Comparison of ENCODE assay signal across 16 cellular contexts in genomic region chr11:70816156-70816678, GRCh38.
A peak's percentile ranks its signal among the peaks of the same experiment; 100 is the strongest.
DNase-seq lines count a peak whose midpoint lies in the region; TF ChIP-seq lines count a peak whose summit lies in the region.
"Had no signal": no experiment of that assay in that cellular context is flagged by ENCODE, and none has a peak within 500 bp of the region (broad histone marks: within the 10 kb centered on the region; RNA-seq: fewer than 3 reads in every experiment).

No MANE protein-coding gene starts in this region.

- H3K27me3 ChIP-seq in breast epithelium = no peaks in the 10 kb centered on the region
- H3K27me3 ChIP-seq in esophagus squamous epithelium = no peaks in the 10 kb centered on the region

- TF ChIP-seq CTCF in breast epithelium (IDR thresholded peaks at IDR 0.05) (no peak), esophagus squamous epithelium (IDR thresholded peaks at IDR 0.05) (no peak)

- intact Hi-C loops in breast epithelium (cut with DNase I; ENCODE audit: low total_unique reads) (no loop called here), esophagus squamous epithelium (cut with DNase I) (no loop called here)

- no peaks in the 10 kb centered on the region for H3K36me3 ChIP-seq in breast epithelium
- no peaks in the 10 kb centered on the region for H3K36me3 ChIP-seq in esophagus squamous epithelium

- peak; percentile 9 for DNase-seq in NCI-H2227 (lab: John Stamatoyannopoulos, UW; ENCODE audit: unreplicated experiment)
- no peak for DNase-seq in NCI-H2227 treated with DMSO at 0.1 percent for 48 hours (lab: John Stamatoyannopoulos, UW)
- DNase-seq in T47D (ENCODE audit: low read depth in 1 of 2, low spot score in 1 of 2) = peak; percentile 41 to 50
- DNase-seq in breast epithelium (ENCODE audit: low spot score in 2 of 2) = no peak
- peak; percentile 13 for DNase-seq in NCI-H510A (lab: John Stamatoyannopoulos, UW)
- peak; percentile 3 for DNase-seq in left kidney (ENCODE audit: low read depth, low spot score)
- no peak for DNase-seq in esophagus squamous epithelium (lab: John Stamatoyannopoulos, UW)
- DNase-seq in KBM-7 = no peak
- DNase-seq: 8988T; C1 segment of cervical spinal cord; CD4-positive, CD25-positive, alpha-beta regulatory T cell; COR-L47; H7; HFFc6; IMR-90 had no signal

- H3K9me3 ChIP-seq in breast epithelium = no peaks in the 10 kb centered on the region
- no peaks in the 10 kb centered on the region for H3K9me3 ChIP-seq in esophagus squamous epithelium

- 74 to 77% methylated on average over 6 to 8 of the region's 10 CpGs for WGBS in esophagus squamous epithelium, 2 donors

- H3K4me3 ChIP-seq in breast epithelium (no peak overlapping the region), esophagus squamous epithelium (no peak overlapping the region)
- H3K4me3 ChIP-seq: GM23338 had no signal

- in situ Hi-C loops in T47D (cut with HindIII; ENCODE audit: low pct_unique_long_range_greater_than_20kb, low sequenced_read_pairs) (no loop called here), KBM-7 (cut with MboI; ENCODE audit: low pct_unique_long_range_greater_than_20kb, low sequenced_read_pairs) (no loop called here)

- TF ChIP-seq POLR2A in breast epithelium (IDR thresholded peaks at IDR 0.05) (no peak), esophagus squamous epithelium (IDR thresholded peaks at IDR 0.05) (no peak)

- no peaks in the 10 kb centered on the region for H3K4me1 ChIP-seq in breast epithelium
- no peaks in the 10 kb centered on the region for H3K4me1 ChIP-seq in esophagus squamous epithelium

- no peak overlapping the region for H3K27ac ChIP-seq in breast epithelium
- no peak overlapping the region for H3K27ac ChIP-seq in esophagus squamous epithelium

Comparison
In these comparisons a context has a peak if more than half of its experiments do, and no peak if none do; other contexts are left out.
1. DNase-seq: peak in NCI-H2227 (single experiment), T47D (2 of 2), NCI-H510A (single experiment) and left kidney (single experiment); none in NCI-H2227 treated with DMSO at 0.1 percent for 48 hours (single experiment), breast epithelium (0 of 2), esophagus squamous epithelium (single experiment) and KBM-7 (single experiment).